Comparison of ENCODE assay signal across 8 cellular contexts in genomic region chr14:91510171-91511013, GRCh38. TPM values are rescaled to one million over a fixed set of nuclear protein-coding genes. Genes with fewer than 3 reads are reported as not detected.
DNase-seq lines count a peak whose midpoint lies in the region; ATAC-seq, FAIRE-seq and TF ChIP-seq lines count a peak whose summit lies in the region.

PPP4R3A (minus strand) TSS chr14:91510310; CDS start chr14:91509647, 663 bp downstream.

- H3K4me1 Mint-ChIP-seq in T-helper 17 cell = peaks cover 21% of the 10 kb centered on the region

- ATAC-seq in HG02885 (IDR thresholded peaks at IDR 0.05; ENCODE audit: poor library complexity, unreplicated experiment) (peak; percentile 81), T-helper 17 cell (peak; percentile 85), left ventricle myocardium superior (peak; percentile 96), psoas muscle (peak; percentile 95 to 97 (median 96))

- peaks cover 3% of the 10 kb centered on the region for H3K36me3 Mint-ChIP-seq in T-helper 17 cell (ENCODE audit: low read depth)

- H3K4me1 ChIP-seq in psoas muscle = peaks cover 14% of the 10 kb centered on the region

- peak within 1 kb of the TSS; percentile 100 for H3K4me3 Mint-ChIP-seq in T-helper 17 cell

- H3K36me3 ChIP-seq in psoas muscle (ENCODE audit: insufficient read depth in 1 of 2, low read depth in 1 of 2) = peaks cover 0 to 11% of the 10 kb centered on the region in 2 donors

- no peaks in the 10 kb centered on the region for H3K27me3 Mint-ChIP-seq in T-helper 17 cell

- DNase-seq in NCI-H1694 treated with DMSO at 0.1 percent for 48 hours (lab: John Stamatoyannopoulos, UW) = peak; percentile 100
- DNase-seq in T-helper 17 cell = peak; percentile 85 to 87 (median 85)
- peak; percentile 72 to 98 (median 90) for DNase-seq in amygdala (lab: John Stamatoyannopoulos, UW)
- DNase-seq in left ventricle myocardium superior = peak; percentile 96
- peak; percentile 96 to 98 for DNase-seq in psoas muscle
- DNase-seq in urothelium cell line (ENCODE audit: low spot score) = peak; percentile 90

- FAIRE-seq in urothelium cell line (lab: Jason Lieb, UNC) = peak; percentile 13

- no peak for TF ChIP-seq CTCF in psoas muscle (IDR thresholded peaks at IDR 0.05)

- peak within 1 kb of the TSS; percentile 99 for H3K27ac ChIP-seq in psoas muscle

- peak within 1 kb of the TSS; percentile 100 for H3K27ac Mint-ChIP-seq in T-helper 17 cell

- H3K9me3 ChIP-seq in T-helper 17 cell (ENCODE audit: control insufficient read depth, low read length, poor library complexity, severe bottlenecking) = no peaks in the 10 kb centered on the region
- H3K9me3 ChIP-seq in psoas muscle = no peaks in the 10 kb centered on the region

- peak within 1 kb of the TSS; percentile 88 for H3K4me3 ChIP-seq in psoas muscle

- H3K27me3 ChIP-seq in psoas muscle (ENCODE audit: insufficient read depth in 3 of 3, low read length in 2 of 3) = no peaks in the 10 kb centered on the region

- TF ChIP-seq POLR2A in GM15510 (IDR thresholded peaks at IDR 0.05; ENCODE audit: borderline replicate concordance, extremely low read depth, insufficient read length) = peak; percentile 90

- WGBS in psoas muscle, 3 donors = 0% methylated on average over 90 to 95 of the region's 95 CpGs

- intact Hi-C loops in left ventricle myocardium superior (cut with micrococcal nuclease) (no loop called here), psoas muscle (cut with DNase I) (no loop called here)

RNA-seq across cellular contexts. Expression of gene PPP4R3A, which starts in this region (rescaled TPM):
- total RNA-seq in T-helper 17 cell = 100 to 1,000 TPM; 180 to 224 TPM
- total RNA-seq in left ventricle myocardium superior = 53.2 TPM
- 10 to 100 TPM; 44.5 to 60.3 (median 53.6) TPM for total RNA-seq in psoas muscle
- polyA plus RNA-seq in psoas muscle = 10 to 100 TPM; 33.3 to 92.4 (median 50.0) TPM

Comparison
In these comparisons a context has a peak if more than half of its experiments do, and no peak if none do; other contexts are left out.
1. Peak in every context shown above with its lines: DNase-seq, ATAC-seq, H3K4me3 ChIP-seq and H3K27ac ChIP-seq.